ENCODE assay signal across 32 cellular contexts in genomic region chr20:34232494-34233087, GRCh38. TPM values are rescaled to one million over a fixed set of nuclear protein-coding genes. Genes with fewer than 3 reads are reported as not detected.
"Had no signal": no experiment of that assay in that cellular context is flagged by ENCODE, and none has a peak within 500 bp of the region (broad histone marks: within the 10 kb centered on the region; RNA-seq: fewer than 3 reads in every experiment).

No MANE protein-coding gene starts in this region.

- H3K36me3 ChIP-seq: colonic mucosa, esophagus squamous epithelium, gastrocnemius medialis, heart right ventricle, left lung, lower lobe of right lung had no signal

- DNase-seq: colonic mucosa; cortex of kidney; effector CD8-positive, alpha-beta T cell; effector memory CD8-positive, alpha-beta T cell; endodermal cell; erythroblast; esophagus squamous epithelium; foreskin fibroblast; foreskin melanocyte; gastrocnemius medialis; glutamatergic neuron; head of caudate nucleus; heart right ventricle; hippocampal formation; left cardiac atrium; left lung; left ventricle myocardium superior; lower lobe of right lung; mesendoderm; midbrain; mucosa of descending colon had no signal

- H3K9me3 ChIP-seq: colonic mucosa, esophagus squamous epithelium, gastrocnemius medialis had no signal

- H3K27ac ChIP-seq: colonic mucosa, epithelial cell of prostate, esophagus squamous epithelium, gastrocnemius medialis, heart right ventricle, left lung, lower lobe of right lung had no signal

- ATAC-seq: effector memory CD8-positive, alpha-beta T cell; esophagus mucosa; gastrocnemius medialis; heart right ventricle; left cardiac atrium; left lung; left ventricle myocardium superior; lower lobe of right lung; mucosa of descending colon had no signal

- H3K4me3 ChIP-seq: colonic mucosa, esophagus squamous epithelium, gastrocnemius medialis, heart right ventricle, left lung, lower lobe of right lung, mucosa of descending colon had no signal

- H3K27me3 ChIP-seq: colonic mucosa, esophagus squamous epithelium, heart right ventricle, left lung had no signal

- FAIRE-seq: endometrium, islet of Langerhans, keratinocyte had no signal

- H3K4me1 ChIP-seq: colonic mucosa, esophagus squamous epithelium, gastrocnemius medialis, heart right ventricle, left lung, lower lobe of right lung had no signal

RNA-seq across cellular contexts. Expression of gene ASIP, which starts 8.6 kb away (rescaled TPM):
- total RNA-seq: chondrocyte, colonic mucosa, dermis microvascular lymphatic vessel endothelial cell, endodermal cell, esophagus mucosa, esophagus squamous epithelium, gastrocnemius medialis, glomerular endothelial cell, kidney epithelial cell, lower lobe of right lung, lung microvascular endothelial cell, mucosa of descending colon, myocyte had no signal
- polyA plus RNA-seq: keratinocyte had no signal
